12 cellular contexts compared by ENCODE assay signal in the genomic region with DNA sequence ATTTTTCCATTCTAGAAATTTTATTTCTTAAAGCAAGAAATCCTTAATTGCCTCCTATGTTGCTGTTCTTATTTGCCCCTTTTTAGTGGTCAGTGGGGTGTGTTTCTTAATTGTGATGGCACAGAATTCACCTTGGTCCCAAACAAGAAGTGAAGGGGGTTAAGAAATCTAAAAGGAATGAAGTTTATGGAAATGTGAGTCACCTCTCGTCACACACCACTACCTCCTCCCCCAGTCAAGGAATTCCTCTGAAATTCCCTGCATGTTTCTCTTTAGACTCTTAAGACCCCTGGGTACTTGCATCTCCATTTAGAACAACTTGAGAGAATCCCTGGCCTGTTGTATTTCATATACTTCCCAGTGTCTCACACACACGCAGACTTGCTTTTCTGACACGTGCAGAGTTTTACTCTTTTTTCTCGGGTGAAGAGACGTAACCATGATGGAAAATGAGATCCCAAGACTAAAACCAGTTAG.
DNase-seq lines count a peak whose midpoint lies in the region; ATAC-seq and TF ChIP-seq lines count a peak whose summit lies in the region.
"Had no signal": no experiment of that assay in that cellular context is flagged by ENCODE, and none has a peak within 500 bp of the region (broad histone marks: within the 10 kb centered on the region; RNA-seq: fewer than 3 reads in every experiment).

No MANE protein-coding gene starts in this region.

- no peaks in the 10 kb centered on the region for H3K36me3 ChIP-seq in HUES48 (ENCODE audit: control insufficient read depth, insufficient read depth, low read length)
- H3K36me3 ChIP-seq: adrenal gland, prostate gland had no signal

- no peak for TF ChIP-seq CTCF in astrocyte of the spinal cord (IDR thresholded peaks at IDR 0.05; ENCODE audit: low read depth, low read length)

- in situ Hi-C loops in astrocyte of the spinal cord (cut with HindIII; ENCODE audit: low sequenced_read_pairs) = no loop called here

- H3K27ac ChIP-seq in HUES48 (ENCODE audit: low read depth, low read length) = peak overlapping the region; percentile 91
- H3K27ac ChIP-seq: adrenal gland, prostate gland had no signal

- peak; percentile 66 for DNase-seq in AG20443 (ENCODE audit: low spot score)
- peak; percentile 92 for DNase-seq in astrocyte of the spinal cord (ENCODE audit: low read depth, low spot score)
- DNase-seq in kidney tubule cell (ENCODE audit: low spot score) = peak; percentile 93
- DNase-seq: adrenal gland, hypothalamus, NCI-H774 had no signal

- ATAC-seq in GM21381 (IDR thresholded peaks at IDR 0.05; ENCODE audit: unreplicated experiment) (no peak), GM21515 (IDR thresholded peaks at IDR 0.05; ENCODE audit: unreplicated experiment) (no peak), GM21619 (IDR thresholded peaks at IDR 0.05; ENCODE audit: unreplicated experiment) (no peak), GM19328 (IDR thresholded peaks at IDR 0.05; ENCODE audit: unreplicated experiment) (no peak)

- H3K4me1 ChIP-seq in HUES48 (ENCODE audit: control insufficient read depth, insufficient read depth, low read length) = peaks cover 31% of the 10 kb centered on the region
- H3K4me1 ChIP-seq: prostate gland had no signal

- peak overlapping the region; percentile 67 for H3K9ac ChIP-seq in HUES48 (ENCODE audit: low read depth, low read length)

- no peaks in the 10 kb centered on the region for H3K27me3 ChIP-seq in HUES48 (ENCODE audit: control insufficient read depth, insufficient read depth, low read length)
- H3K27me3 ChIP-seq: adrenal gland had no signal

- H3K9me3 ChIP-seq in HUES48 (ENCODE audit: control insufficient read depth, insufficient read depth, low read length) = peaks cover 4% of the 10 kb centered on the region; the same call in 1 of the 2 replicates
- H3K9me3 ChIP-seq: adrenal gland, prostate gland had no signal

- H3K4me3 ChIP-seq in HUES48 (ENCODE audit: low read depth, low read length) (peak overlapping the region; percentile 34; the same call in 1 of the 2 replicates), astrocyte of the spinal cord (ENCODE audit: low read depth, low read length) (no peak overlapping the region)
- H3K4me3 ChIP-seq: adrenal gland, prostate gland had no signal
